9 cellular contexts compared by ENCODE assay signal in genomic region chrX:119826399-119826959, GRCh38. TPM values are rescaled to one million over a fixed set of nuclear protein-coding genes. Genes with fewer than 3 reads are reported as not detected.
DNase-seq lines count a peak whose midpoint lies in the region; ATAC-seq and TF ChIP-seq lines count a peak whose summit lies in the region.
"Had no signal": no experiment of that assay in that cellular context is flagged by ENCODE, and none has a peak within 500 bp of the region (broad histone marks: within the 10 kb centered on the region; RNA-seq: fewer than 3 reads in every experiment).

No MANE protein-coding gene starts in this region.

- no peaks in the 10 kb centered on the region for H3K27me3 ChIP-seq in heart left ventricle
- H3K27me3 ChIP-seq: cardiac muscle cell had no signal

- no peak overlapping the region for H3K27ac ChIP-seq in heart left ventricle
- H3K27ac ChIP-seq: cardiac muscle cell had no signal

- no peaks in the 10 kb centered on the region for H3K9me3 ChIP-seq in heart left ventricle

- WGBS in heart left ventricle, 4 donors, result 59 to 85% (median 78%) methylated on average over 7 of the region's 7 CpGs

- H3K4me3 Mint-ChIP-seq in activated CD4-positive, alpha-beta memory T cell treated with anti-CD3 and anti-CD28 coated beads for 36 hours, result no peak overlapping the region
- no peak overlapping the region for H3K4me3 Mint-ChIP-seq in activated CD4-positive, alpha-beta memory T cell treated with anti-CD3 and anti-CD28 coated beads, Interleukin-2, amount 10 ng/mL, durations not matched to agents 7 days and 5 days
- H3K4me3 Mint-ChIP-seq in stimulated activated naive B cell treated with anti-CD40 and anti-IgM and Interleukin-4, amounts not matched to agents 10 μg/mL and 1 μg/mL and 100 μg/mL, for 72 hours, result no peak overlapping the region
- H3K4me3 Mint-ChIP-seq: activated B cell treated with CpG ODN at 0.5 μM for 24 hours had no signal

- CTCF ChIA-PET in activated CD4-positive, alpha-beta memory T cell treated with anti-CD3 and anti-CD28 coated beads for 36 hours (lab: Charles Lee), result interaction anchor here (1.2 kb wide), 1 partner anchor 35 kb away, joined by 3 read pairs; the partner anchor contains the start of gene RPL39
- CTCF ChIA-PET in activated CD4-positive, alpha-beta memory T cell treated with anti-CD3 and anti-CD28 coated beads, Interleukin-2, amount 10 ng/mL, durations not matched to agents 7 days and 5 days (lab: Charles Lee), result no interaction called here

- POLR2A ChIA-PET in activated CD4-positive, alpha-beta memory T cell treated with anti-CD3 and anti-CD28 coated beads for 36 hours (lab: Charles Lee), result interaction anchor here (3.3 kb wide), 1 partner anchor 35 kb away, joined by 11 read pairs; the partner anchor contains the start of gene RPL39
- POLR2A ChIA-PET in activated CD4-positive, alpha-beta memory T cell treated with anti-CD3 and anti-CD28 coated beads, Interleukin-2, amount 10 ng/mL, durations not matched to agents 7 days and 5 days (lab: Charles Lee), result interaction anchor here (2.8 kb wide), 1 partner anchor 35 kb away, joined by 10 read pairs; the partner anchor contains the start of gene RPL39

- H3K36me3 ChIP-seq in heart left ventricle, result peaks cover 0 to 19% (median 4%) of the 10 kb centered on the region in 9 donors

- no peaks in the 10 kb centered on the region for H3K9me3 Mint-ChIP-seq in activated CD4-positive, alpha-beta memory T cell treated with anti-CD3 and anti-CD28 coated beads for 36 hours
- no peaks in the 10 kb centered on the region for H3K9me3 Mint-ChIP-seq in activated CD4-positive, alpha-beta memory T cell treated with anti-CD3 and anti-CD28 coated beads, Interleukin-2, amount 10 ng/mL, durations not matched to agents 7 days and 5 days
- H3K9me3 Mint-ChIP-seq in stimulated activated naive B cell treated with anti-CD40 and anti-IgM and Interleukin-4, amounts not matched to agents 10 μg/mL and 1 μg/mL and 100 μg/mL, for 72 hours, result no peaks in the 10 kb centered on the region
- H3K9me3 Mint-ChIP-seq: activated B cell treated with CpG ODN at 0.5 μM for 24 hours had no signal

- peaks cover 11% of the 10 kb centered on the region for H3K36me3 Mint-ChIP-seq in activated CD4-positive, alpha-beta memory T cell treated with anti-CD3 and anti-CD28 coated beads for 36 hours
- peaks cover 17% of the 10 kb centered on the region for H3K36me3 Mint-ChIP-seq in activated CD4-positive, alpha-beta memory T cell treated with anti-CD3 and anti-CD28 coated beads, Interleukin-2, amount 10 ng/mL, durations not matched to agents 7 days and 5 days (ENCODE audit: low read depth)
- H3K36me3 Mint-ChIP-seq in stimulated activated naive B cell treated with anti-CD40 and anti-IgM and Interleukin-4, amounts not matched to agents 10 μg/mL and 1 μg/mL and 100 μg/mL, for 72 hours, result peaks cover 18 to 23% of the 10 kb centered on the region in 2 donors

- ATAC-seq in stimulated activated naive B cell treated with anti-CD40 and anti-IgM and Interleukin-4, amounts not matched to agents 10 μg/mL and 1 μg/mL and 100 μg/mL, for 72 hours (replicated peaks), result peak; percentile 68 to 73
- no peak for ATAC-seq in heart left ventricle

- peaks cover 18% of the 10 kb centered on the region for H3K4me1 Mint-ChIP-seq in activated CD4-positive, alpha-beta memory T cell treated with anti-CD3 and anti-CD28 coated beads for 36 hours (ENCODE audit: low read depth)
- H3K4me1 Mint-ChIP-seq in activated CD4-positive, alpha-beta memory T cell treated with anti-CD3 and anti-CD28 coated beads, Interleukin-2, amount 10 ng/mL, durations not matched to agents 7 days and 5 days, result peaks cover 20% of the 10 kb centered on the region
- H3K4me1 Mint-ChIP-seq in stimulated activated naive B cell treated with anti-CD40 and anti-IgM and Interleukin-4, amounts not matched to agents 10 μg/mL and 1 μg/mL and 100 μg/mL, for 72 hours, result peaks cover 5 to 6% of the 10 kb centered on the region in 2 donors

- H3K4me3 ChIP-seq in heart left ventricle, result no peak overlapping the region
- H3K4me3 ChIP-seq: cardiac muscle cell had no signal

- TF ChIP-seq CTCF in heart left ventricle (IDR thresholded peaks at IDR 0.05), result no peak

- no peaks in the 10 kb centered on the region for H3K4me1 ChIP-seq in heart left ventricle

- no peak for TF ChIP-seq POLR2A in heart left ventricle (IDR thresholded peaks at IDR 0.05)

- H3K27me3 Mint-ChIP-seq in activated CD4-positive, alpha-beta memory T cell treated with anti-CD3 and anti-CD28 coated beads for 36 hours, result no peaks in the 10 kb centered on the region
- no peaks in the 10 kb centered on the region for H3K27me3 Mint-ChIP-seq in activated CD4-positive, alpha-beta memory T cell treated with anti-CD3 and anti-CD28 coated beads, Interleukin-2, amount 10 ng/mL, durations not matched to agents 7 days and 5 days
- H3K27me3 Mint-ChIP-seq in stimulated activated naive B cell treated with anti-CD40 and anti-IgM and Interleukin-4, amounts not matched to agents 10 μg/mL and 1 μg/mL and 100 μg/mL, for 72 hours, result peaks cover 0 to 4% of the 10 kb centered on the region in 2 donors
- H3K27me3 Mint-ChIP-seq: activated B cell treated with CpG ODN at 0.5 μM for 24 hours had no signal

- peak overlapping the region; percentile 18 for H3K27ac Mint-ChIP-seq in activated CD4-positive, alpha-beta memory T cell treated with anti-CD3 and anti-CD28 coated beads for 36 hours
- no peak overlapping the region for H3K27ac Mint-ChIP-seq in activated CD4-positive, alpha-beta memory T cell treated with anti-CD3 and anti-CD28 coated beads, Interleukin-2, amount 10 ng/mL, durations not matched to agents 7 days and 5 days
- no peak overlapping the region for H3K27ac Mint-ChIP-seq in stimulated activated naive B cell treated with anti-CD40 and anti-IgM and Interleukin-4, amounts not matched to agents 10 μg/mL and 1 μg/mL and 100 μg/mL, for 72 hours
- H3K27ac Mint-ChIP-seq: activated B cell treated with CpG ODN at 0.5 μM for 24 hours had no signal

- DNase-seq in activated CD4-positive, alpha-beta memory T cell treated with anti-CD3 and anti-CD28 coated beads for 36 hours, result peak; percentile 31
- no peak for DNase-seq in activated CD4-positive, alpha-beta memory T cell treated with anti-CD3 and anti-CD28 coated beads, Interleukin-2, amount 10 ng/mL, durations not matched to agents 7 days and 5 days
- DNase-seq in dermis blood vessel endothelial cell (peak; percentile 72), islet precursor cell (no peak), heart left ventricle (no peak)
- DNase-seq in stimulated activated naive B cell treated with anti-CD40 and anti-IgM and Interleukin-4, amounts not matched to agents 10 μg/mL and 1 μg/mL and 100 μg/mL, for 72 hours, result no peak
- DNase-seq: activated B cell treated with CpG ODN at 0.5 μM for 24 hours, NCI-H1436 treated with DMSO at 0.1 percent for 48 hours had no signal

- intact Hi-C loops in activated CD4-positive, alpha-beta memory T cell treated with anti-CD3 and anti-CD28 coated beads for 36 hours (cut with micrococcal nuclease), result loop anchor here (1.0 kb wide), 1 partner anchor 35 kb away; the partner anchor contains the start of gene RPL39
- intact Hi-C loops in heart left ventricle (cut with DNase I), result no loop called here

RNA-seq across cellular contexts. Expression of gene UPF3B, which starts 26.3 kb away (rescaled TPM):
- total RNA-seq in activated CD4-positive, alpha-beta memory T cell treated with anti-CD3 and anti-CD28 coated beads for 36 hours, result 10 to 100 TPM; 14.8 to 15.3 TPM
- 10 to 100 TPM in 1 of 2 experiments, 1 to 10 TPM in 1; 9.4 to 11.2 TPM for total RNA-seq in activated CD4-positive, alpha-beta memory T cell treated with anti-CD3 and anti-CD28 coated beads, Interleukin-2, amount 10 ng/mL, durations not matched to agents 7 days and 5 days
- total RNA-seq in dermis blood vessel endothelial cell, result 1.9 and 4.0 TPM in 2 replicates
- 1 to 10 TPM in 8 of 9 donors, under 1 TPM in 1; 0.71 to 4.3 (median 2.8) TPM for total RNA-seq in heart left ventricle
- polyA plus RNA-seq in heart left ventricle, result 1 to 10 TPM; 7.5 to 7.9 TPM

RNA-seq across cellular contexts. Expression of gene RPL39, which starts 35.0 kb away (rescaled TPM):
- total RNA-seq in activated CD4-positive, alpha-beta memory T cell treated with anti-CD3 and anti-CD28 coated beads for 36 hours, result 1,000 to 10,000 TPM; 2,669 to 2,681 TPM
- 1,000 to 10,000 TPM; 2,056 to 2,070 TPM for total RNA-seq in activated CD4-positive, alpha-beta memory T cell treated with anti-CD3 and anti-CD28 coated beads, Interleukin-2, amount 10 ng/mL, durations not matched to agents 7 days and 5 days
- total RNA-seq in dermis blood vessel endothelial cell, result 2,423 and 9,363 TPM in 2 replicates
- 1,000 to 10,000 TPM in 8 of 9 donors, 100 to 1,000 TPM in 1; 933 to 1,886 (median 1,201) TPM for total RNA-seq in heart left ventricle
- 1,000 to 10,000 TPM; 3,082 to 4,859 TPM for polyA plus RNA-seq in heart left ventricle

RNA-seq across cellular contexts. Expression of gene RNF113A, which starts 45.1 kb away (rescaled TPM):
- 10 to 100 TPM; 23.1 to 26.2 TPM for total RNA-seq in activated CD4-positive, alpha-beta memory T cell treated with anti-CD3 and anti-CD28 coated beads for 36 hours
- 10 to 100 TPM; 33.0 to 36.2 TPM for total RNA-seq in activated CD4-positive, alpha-beta memory T cell treated with anti-CD3 and anti-CD28 coated beads, Interleukin-2, amount 10 ng/mL, durations not matched to agents 7 days and 5 days
- total RNA-seq in dermis blood vessel endothelial cell, result 18.0 and 19.6 TPM in 2 replicates
- total RNA-seq in heart left ventricle, result 10 to 100 TPM in 4 of 9 donors, 1 to 10 TPM in 5; 8.0 to 12.8 (median 9.6) TPM
- 10 to 100 TPM; 10.6 to 12.9 TPM for polyA plus RNA-seq in heart left ventricle

RNA-seq across cellular contexts. Expression of gene NDUFA1, which starts 45.2 kb away (rescaled TPM):
- total RNA-seq in activated CD4-positive, alpha-beta memory T cell treated with anti-CD3 and anti-CD28 coated beads for 36 hours, result 100 to 1,000 TPM; 103 to 104 TPM
- 100 to 1,000 TPM; 104 to 108 TPM for total RNA-seq in activated CD4-positive, alpha-beta memory T cell treated with anti-CD3 and anti-CD28 coated beads, Interleukin-2, amount 10 ng/mL, durations not matched to agents 7 days and 5 days
- total RNA-seq in dermis blood vessel endothelial cell (52.0 and 89.2 TPM in 2 replicates), heart left ventricle (100 to 1,000 TPM; 288 to 622 (median 433) TPM)
- 1,000 to 10,000 TPM in 1 of 2 donors, 100 to 1,000 TPM in 1; 310 to 1,598 TPM for polyA plus RNA-seq in heart left ventricle

Comparison
In these comparisons a context has a peak if more than half of its experiments do, and no peak if none do; other contexts are left out.
1. DNase-seq: peak in activated CD4-positive, alpha-beta memory T cell treated with anti-CD3 and anti-CD28 coated beads for 36 hours (single experiment) and dermis blood vessel endothelial cell (single experiment); none in activated CD4-positive, alpha-beta memory T cell treated with anti-CD3 and anti-CD28 coated beads, Interleukin-2, amount 10 ng/mL, durations not matched to agents 7 days and 5 days (single experiment), stimulated activated naive B cell treated with anti-CD40 and anti-IgM and Interleukin-4, amounts not matched to agents 10 μg/mL and 1 μg/mL and 100 μg/mL, for 72 hours (single experiment), islet precursor cell (single experiment) and heart left ventricle (0 of 5).
2. ATAC-seq: peak in stimulated activated naive B cell treated with anti-CD40 and anti-IgM and Interleukin-4, amounts not matched to agents 10 μg/mL and 1 μg/mL and 100 μg/mL, for 72 hours (2 of 2); none in heart left ventricle (0 of 4).